Comparison of ENCODE assay signal across 8 cellular contexts in genomic region chr7:137933270-137934017, GRCh38.
DNase-seq lines count a peak whose midpoint lies in the region; ATAC-seq and TF ChIP-seq lines count a peak whose summit lies in the region.

No MANE protein-coding gene starts in this region.

- POLR2A ChIA-PET in activated CD8-positive, alpha-beta T cell treated with anti-CD3 and anti-CD28 coated beads for 36 hours (lab: Charles Lee), result no interaction called here
- POLR2A ChIA-PET in activated CD8-positive, alpha-beta T cell treated with anti-CD3 and anti-CD28 coated beads, Interleukin-2, amount 10 ng/mL, durations not matched to agents 7 days and 5 days (lab: Charles Lee), result no interaction called here

- TF ChIP-seq CTCF in activated CD8-positive, alpha-beta T cell treated with anti-CD3 and anti-CD28 coated beads for 36 hours (IDR thresholded peaks at IDR 0.05), result no peak
- TF ChIP-seq CTCF in lung (IDR thresholded peaks at IDR 0.05; ENCODE audit: control extremely low read depth, extremely low read depth) (no peak), upper lobe of right lung (IDR thresholded peaks at IDR 0.05) (no peak)

- CTCF ChIA-PET in activated CD8-positive, alpha-beta T cell treated with anti-CD3 and anti-CD28 coated beads for 36 hours (lab: Charles Lee), result interaction anchor here (1.0 to 1.4 kb wide), 5 partner anchors 9 to 75 kb away, joined by 3 to 5 read pairs (median 4); partner anchors contain the start of gene CREB3L2
- CTCF ChIA-PET in activated CD8-positive, alpha-beta T cell treated with anti-CD3 and anti-CD28 coated beads, Interleukin-2, amount 10 ng/mL, durations not matched to agents 7 days and 5 days (lab: Charles Lee), result interaction anchor here (1.4 to 2.7 kb wide), 5 partner anchors 9 to 76 kb away, joined by 3 to 18 read pairs (median 5); partner anchors contain the start of gene CREB3L2

- WGBS in lung, 2 donors, result 56 to 63% methylated on average over 11 of the region's 11 CpGs

- no peaks in the 10 kb centered on the region for H3K27me3 Mint-ChIP-seq in activated CD8-positive, alpha-beta T cell treated with anti-CD3 and anti-CD28 coated beads for 36 hours
- H3K27me3 Mint-ChIP-seq in activated CD8-positive, alpha-beta T cell treated with anti-CD3 and anti-CD28 coated beads, Interleukin-2, amount 10 ng/mL, durations not matched to agents 7 days and 5 days (ENCODE audit: low read depth), result no peaks in the 10 kb centered on the region

- intact Hi-C loops in activated CD8-positive, alpha-beta T cell treated with anti-CD3 and anti-CD28 coated beads for 36 hours (cut with micrococcal nuclease), result no loop called here
- intact Hi-C loops in upper lobe of right lung (cut with DNase I), result no loop called here

- H3K27me3 ChIP-seq in lung (ENCODE audit: control insufficient read depth, insufficient read depth), result no peaks in the 10 kb centered on the region
- H3K27me3 ChIP-seq in upper lobe of right lung, result no peaks in the 10 kb centered on the region

- peak overlapping the region; percentile 58 for H3K27ac ChIP-seq in caudate nucleus (ENCODE audit: low read depth, low read length)
- peak overlapping the region; percentile 45 to 65 for H3K27ac ChIP-seq in lung (ENCODE audit: low read depth in 1 of 2, low read length in 1 of 2)
- peak overlapping the region; percentile 63 for H3K27ac ChIP-seq in upper lobe of right lung

- H3K9me3 ChIP-seq in lung (ENCODE audit: control insufficient read depth in 2 of 2, insufficient read depth in 1 of 2, low read length in 1 of 2), result no peaks in the 10 kb centered on the region
- no peaks in the 10 kb centered on the region for H3K9me3 ChIP-seq in upper lobe of right lung

- peaks cover 11% of the 10 kb centered on the region for H3K36me3 Mint-ChIP-seq in activated CD8-positive, alpha-beta T cell treated with anti-CD3 and anti-CD28 coated beads for 36 hours (ENCODE audit: low read depth)
- peaks cover 17% of the 10 kb centered on the region for H3K36me3 Mint-ChIP-seq in activated CD8-positive, alpha-beta T cell treated with anti-CD3 and anti-CD28 coated beads, Interleukin-2, amount 10 ng/mL, durations not matched to agents 7 days and 5 days (ENCODE audit: low read depth)

- no peak for ATAC-seq in activated CD8-positive, alpha-beta T cell treated with anti-CD3 and anti-CD28 coated beads for 36 hours
- no peak for ATAC-seq in activated CD8-positive, alpha-beta T cell treated with anti-CD3 and anti-CD28 coated beads, Interleukin-2, amount 10 ng/mL, durations not matched to agents 7 days and 5 days
- ATAC-seq in lung (ENCODE audit: insufficient read depth, low FRiP score) (no peak), upper lobe of right lung (no peak), HG03565 (IDR thresholded peaks at IDR 0.05; ENCODE audit: unreplicated experiment) (no peak), GM19455 (IDR thresholded peaks at IDR 0.05; ENCODE audit: unreplicated experiment) (no peak)

- H3K4me1 ChIP-seq in lung (ENCODE audit: control insufficient read depth in 2 of 2, insufficient read depth in 2 of 2, low read length in 2 of 2) (peaks cover 14 to 34% of the 10 kb centered on the region in 2 donors), upper lobe of right lung (peaks cover 63% of the 10 kb centered on the region)

- no peak overlapping the region for H3K4me3 Mint-ChIP-seq in activated CD8-positive, alpha-beta T cell treated with anti-CD3 and anti-CD28 coated beads for 36 hours
- no peak overlapping the region for H3K4me3 Mint-ChIP-seq in activated CD8-positive, alpha-beta T cell treated with anti-CD3 and anti-CD28 coated beads, Interleukin-2, amount 10 ng/mL, durations not matched to agents 7 days and 5 days

- DNase-seq in activated CD8-positive, alpha-beta T cell treated with anti-CD3 and anti-CD28 coated beads for 36 hours, result peak; percentile 11
- DNase-seq in activated CD8-positive, alpha-beta T cell treated with anti-CD3 and anti-CD28 coated beads, Interleukin-2, amount 10 ng/mL, durations not matched to agents 7 days and 5 days, result no peak
- peak in 4 of 61 donors; percentile 5 to 24 (median 11) for DNase-seq in caudate nucleus (lab: John Stamatoyannopoulos, UW)
- DNase-seq in lung (ENCODE audit: low spot score), result no peak
- DNase-seq in upper lobe of right lung, result no peak
- no peak for DNase-seq in COLO829 (ENCODE audit: low spot score)

- H3K4me3 ChIP-seq in lung (no peak overlapping the region), upper lobe of right lung (no peak overlapping the region)

- peaks cover 41% of the 10 kb centered on the region for H3K4me1 Mint-ChIP-seq in activated CD8-positive, alpha-beta T cell treated with anti-CD3 and anti-CD28 coated beads for 36 hours (ENCODE audit: low read depth)
- H3K4me1 Mint-ChIP-seq in activated CD8-positive, alpha-beta T cell treated with anti-CD3 and anti-CD28 coated beads, Interleukin-2, amount 10 ng/mL, durations not matched to agents 7 days and 5 days (ENCODE audit: low read depth), result peaks cover 34% of the 10 kb centered on the region

- no peaks in the 10 kb centered on the region for H3K9me3 Mint-ChIP-seq in activated CD8-positive, alpha-beta T cell treated with anti-CD3 and anti-CD28 coated beads for 36 hours
- H3K9me3 Mint-ChIP-seq in activated CD8-positive, alpha-beta T cell treated with anti-CD3 and anti-CD28 coated beads, Interleukin-2, amount 10 ng/mL, durations not matched to agents 7 days and 5 days (ENCODE audit: insufficient read depth), result no peaks in the 10 kb centered on the region

- H3K27ac Mint-ChIP-seq in activated CD8-positive, alpha-beta T cell treated with anti-CD3 and anti-CD28 coated beads for 36 hours, result peak overlapping the region; percentile 39
- H3K27ac Mint-ChIP-seq in activated CD8-positive, alpha-beta T cell treated with anti-CD3 and anti-CD28 coated beads, Interleukin-2, amount 10 ng/mL, durations not matched to agents 7 days and 5 days, result no peak overlapping the region

- no peaks in the 10 kb centered on the region for H3K36me3 ChIP-seq in lung (ENCODE audit: control insufficient read depth in 2 of 2, insufficient read depth in 2 of 2, low read length in 2 of 2)
- H3K36me3 ChIP-seq in upper lobe of right lung, result no peaks in the 10 kb centered on the region
